ENCODE assay signal across 8 cellular contexts in genomic region chr12:132489078-132489601, GRCh38. TPM values are rescaled to one million over a fixed set of nuclear protein-coding genes. Genes with fewer than 3 reads are reported as not detected.
DNase-seq lines count a peak whose midpoint lies in the region; ATAC-seq and TF ChIP-seq lines count a peak whose summit lies in the region.

No MANE protein-coding gene starts in this region.

- CTCF ChIA-PET in activated CD8-positive, alpha-beta memory T cell treated with anti-CD3 and anti-CD28 coated beads, Interleukin-2, amount 10 ng/mL, durations not matched to agents 7 days and 5 days (lab: Charles Lee): no interaction called here

- peak; percentile 26 for ATAC-seq in GM19397 (IDR thresholded peaks at IDR 0.05; ENCODE audit: unreplicated experiment)
- ATAC-seq in activated CD8-positive, alpha-beta memory T cell treated with anti-CD3 and anti-CD28 coated beads, Interleukin-2, amount 10 ng/mL, durations not matched to agents 7 days and 5 days: peak; percentile 54

- H3K36me3 ChIP-seq in KMS-11 (ENCODE audit: insufficient read depth) (no peaks in the 10 kb centered on the region), esophagus (ENCODE audit: control insufficient read depth in 2 of 2, insufficient read depth in 2 of 2, low read length in 1 of 2) (peaks cover 0 to 3% of the 10 kb centered on the region in 2 donors), ovary (no peaks in the 10 kb centered on the region), vagina (no peaks in the 10 kb centered on the region)

- H3K4me3 Mint-ChIP-seq in activated CD8-positive, alpha-beta memory T cell treated with anti-CD3 and anti-CD28 coated beads, Interleukin-2, amount 10 ng/mL, durations not matched to agents 7 days and 5 days: peak overlapping the region; percentile 85

- H3K4me1 Mint-ChIP-seq in activated CD8-positive, alpha-beta memory T cell treated with anti-CD3 and anti-CD28 coated beads, Interleukin-2, amount 10 ng/mL, durations not matched to agents 7 days and 5 days: peaks cover 48% of the 10 kb centered on the region

- no peaks in the 10 kb centered on the region; the same call in 1 of the 2 replicates for H3K27me3 ChIP-seq in KMS-11 (ENCODE audit: insufficient read depth, low read depth)
- H3K27me3 ChIP-seq in esophagus (ENCODE audit: control insufficient read depth in 1 of 2, insufficient read depth in 2 of 2, low read length in 2 of 2): no peaks in the 10 kb centered on the region
- H3K27me3 ChIP-seq in ovary: no peaks in the 10 kb centered on the region
- no peaks in the 10 kb centered on the region for H3K27me3 ChIP-seq in vagina

- WGBS in esophagus, 2 donors: 3 to 5% methylated on average over 44 to 46 of the region's 46 CpGs
- 2 to 10% (median 3%) methylated on average over 13 to 46 of the region's 46 CpGs for WGBS in ovary, 3 donors

- no peak for TF ChIP-seq POLR2A in ovary (IDR thresholded peaks at IDR 0.05)
- TF ChIP-seq POLR2A in vagina (IDR thresholded peaks at IDR 0.05): no peak

- 0 out of 2 replicates have a peak overlapping the region, but pooled peaks have one; percentile 13 for H3K4me2 ChIP-seq in KMS-11

- no peaks in the 10 kb centered on the region for H3K9me3 Mint-ChIP-seq in activated CD8-positive, alpha-beta memory T cell treated with anti-CD3 and anti-CD28 coated beads, Interleukin-2, amount 10 ng/mL, durations not matched to agents 7 days and 5 days (ENCODE audit: low read depth)

- H3K4me3 ChIP-seq in KMS-11 (IDR thresholded peaks at IDR 0.05; ENCODE audit: insufficient read depth, low read depth, low read length): no peak overlapping the region
- peak overlapping the region; percentile 52 to 53 for H3K4me3 ChIP-seq in esophagus (ENCODE audit: low read depth in 1 of 2, low read length in 2 of 2)
- peak overlapping the region; percentile 54 for H3K4me3 ChIP-seq in ovary
- H3K4me3 ChIP-seq in vagina: peak overlapping the region; percentile 90 to 92

- no peak overlapping the region for H3K9ac ChIP-seq in KMS-11

- no peaks in the 10 kb centered on the region for H3K36me3 Mint-ChIP-seq in activated CD8-positive, alpha-beta memory T cell treated with anti-CD3 and anti-CD28 coated beads, Interleukin-2, amount 10 ng/mL, durations not matched to agents 7 days and 5 days

- H2AFZ ChIP-seq in KMS-11 (ENCODE audit: low read depth): peak overlapping the region; percentile 26; the same call in 1 of the 2 replicates

- H3K27ac ChIP-seq in KMS-11: no peak overlapping the region
- H3K27ac ChIP-seq in esophagus (ENCODE audit: low read depth in 2 of 2, low read length in 1 of 2): peak overlapping the region; percentile 45 to 76
- peak overlapping the region in 1 of 2 donors; percentile 71 for H3K27ac ChIP-seq in ovary
- peak overlapping the region; percentile 89 for H3K27ac ChIP-seq in vagina

- H3K4me1 ChIP-seq in KMS-11 (ENCODE audit: low read depth, poor library complexity, severe bottlenecking): no peaks in the 10 kb centered on the region
- H3K4me1 ChIP-seq in esophagus (ENCODE audit: control insufficient read depth in 2 of 2, insufficient read depth in 2 of 2, low read length in 1 of 2): peaks cover 22 to 39% of the 10 kb centered on the region in 2 donors
- peaks cover 24% of the 10 kb centered on the region for H3K4me1 ChIP-seq in ovary (ENCODE audit: insufficient read depth)
- H3K4me1 ChIP-seq in vagina: peaks cover 48% of the 10 kb centered on the region

- peak; percentile 80 for DNase-seq in activated CD8-positive, alpha-beta memory T cell treated with anti-CD3 and anti-CD28 coated beads, Interleukin-2, amount 10 ng/mL, durations not matched to agents 7 days and 5 days
- DNase-seq in ovary (peak; percentile 40 to 71 (median 68)), vagina (ENCODE audit: extremely low spot score in 2 of 2) (no peak), AG20443 (ENCODE audit: low spot score) (no peak), HuH-7 (ENCODE audit: low spot score) (no peak)

- no peaks in the 10 kb centered on the region for H4K20me1 ChIP-seq in KMS-11 (ENCODE audit: insufficient read depth)

- no peak for TF ChIP-seq EP300 in ovary (IDR thresholded peaks at IDR 0.05)

- no peaks in the 10 kb centered on the region for H3K27me3 Mint-ChIP-seq in activated CD8-positive, alpha-beta memory T cell treated with anti-CD3 and anti-CD28 coated beads, Interleukin-2, amount 10 ng/mL, durations not matched to agents 7 days and 5 days

- TF ChIP-seq CTCF in KMS-11 (conservative IDR thresholded peaks at IDR 0.05; ENCODE audit: low read depth, low read length): no peak
- TF ChIP-seq CTCF in ovary (IDR thresholded peaks at IDR 0.05): no peak
- TF ChIP-seq CTCF in vagina (IDR thresholded peaks at IDR 0.05): no peak

- intact Hi-C loops in ovary (cut with DNase I) (no loop called here), vagina (cut with DNase I) (no loop called here)

- peak overlapping the region; percentile 95 for H3K27ac Mint-ChIP-seq in activated CD8-positive, alpha-beta memory T cell treated with anti-CD3 and anti-CD28 coated beads, Interleukin-2, amount 10 ng/mL, durations not matched to agents 7 days and 5 days

- no peaks in the 10 kb centered on the region for H3K9me3 ChIP-seq in esophagus (ENCODE audit: control insufficient read depth in 2 of 2, insufficient read depth in 1 of 2, low read depth in 1 of 2, low read length in 1 of 2)
- no peaks in the 10 kb centered on the region for H3K9me3 ChIP-seq in ovary
- H3K9me3 ChIP-seq in vagina: no peaks in the 10 kb centered on the region

- no peaks in the 10 kb centered on the region for H3K79me2 ChIP-seq in KMS-11 (ENCODE audit: insufficient read depth, low read depth)

RNA-seq across cellular contexts. Expression of gene FBRSL1, which starts 0.8 kb away (rescaled TPM):
- total RNA-seq in activated CD8-positive, alpha-beta memory T cell treated with anti-CD3 and anti-CD28 coated beads, Interleukin-2, amount 10 ng/mL, durations not matched to agents 7 days and 5 days: 10 to 100 TPM; 48.1 to 48.6 TPM
- polyA plus RNA-seq in esophagus (10 to 100 TPM; 15.6 to 17.9 TPM), ovary (10 to 100 TPM in 1 of 2 donors, 1 to 10 TPM in 1; 3.2 to 22.2 TPM)
- total RNA-seq in ovary (10 to 100 TPM; 12.6 to 69.5 (median 54.3) TPM), vagina (11.0 TPM)

Comparison
In these comparisons a context has a peak if more than half of its experiments do, and no peak if none do; other contexts are left out.
1. DNase-seq: peak in activated CD8-positive, alpha-beta memory T cell treated with anti-CD3 and anti-CD28 coated beads, Interleukin-2, amount 10 ng/mL, durations not matched to agents 7 days and 5 days (single experiment) and ovary (5 of 5); none in vagina (0 of 2), AG20443 (single experiment) and HuH-7 (single experiment).